ENCODE assay signal across 11 cellular contexts in genomic region chr10:29895436-29895835, GRCh38.
DNase-seq lines count a peak whose midpoint lies in the region; ATAC-seq and TF ChIP-seq lines count a peak whose summit lies in the region.
"Had no signal": no experiment of that assay in that cellular context is flagged by ENCODE, and none has a peak within 500 bp of the region (broad histone marks: within the 10 kb centered on the region; RNA-seq: fewer than 3 reads in every experiment).

No MANE protein-coding gene starts in this region.

- in situ Hi-C loops in KBM-7 (cut with MboI; ENCODE audit: low pct_unique_long_range_greater_than_20kb, low sequenced_read_pairs), result no loop called here

- no peak overlapping the region for H3K23ac ChIP-seq in neuronal stem cell (ENCODE audit: low read depth, low read length, poor library complexity)

- no peak overlapping the region for H3K4me3 Mint-ChIP-seq in CD4-positive, alpha-beta T cell
- H3K4me3 Mint-ChIP-seq: activated B cell treated with CpG ODN at 0.5 μM for 24 hours had no signal

- intact Hi-C loops in CD4-positive, alpha-beta T cell (cut with DNase I, micrococcal nuclease), result no loop called here

- H2BK120ac ChIP-seq in neuronal stem cell (ENCODE audit: low read depth, low read length), result no peak overlapping the region

- no peaks in the 10 kb centered on the region for H3K36me3 Mint-ChIP-seq in CD4-positive, alpha-beta T cell (ENCODE audit: low read depth)

- peaks cover 6% of the 10 kb centered on the region for H3K9me3 Mint-ChIP-seq in CD4-positive, alpha-beta T cell

- H2BK12ac ChIP-seq in neuronal stem cell (ENCODE audit: low read length), result no peak overlapping the region

- H2AK5ac ChIP-seq in neuronal stem cell (ENCODE audit: low read depth, low read length), result no peak overlapping the region

- peak; percentile 86 for DNase-seq in AG04450 (ENCODE audit: low read depth, low spot score)
- peak; percentile 8 for DNase-seq in globus pallidus (ENCODE audit: low spot score)
- DNase-seq in neuronal stem cell (ENCODE audit: low spot score), result peak; percentile 12
- no peak for DNase-seq in KBM-7
- no peak for DNase-seq in activated CD4-positive, alpha-beta T cell treated with anti-CD3 and anti-CD28 coated beads for 4 hours
- DNase-seq in CD4-positive, alpha-beta T cell, result no peak
- DNase-seq: activated B cell treated with CpG ODN at 0.5 μM for 24 hours, NCI-H2081 treated with DMSO at 0.1 percent for 48 hours had no signal

- no peak for ATAC-seq in GM21717 (IDR thresholded peaks at IDR 0.05; ENCODE audit: unreplicated experiment)
- ATAC-seq in CD4-positive, alpha-beta T cell (ENCODE audit: poor library complexity), result no peak

- no peaks in the 10 kb centered on the region for H3K9me3 ChIP-seq in AG04450 (ENCODE audit: control insufficient read depth, insufficient read depth, low read length)
- H3K9me3 ChIP-seq in neuronal stem cell (replicated peaks in 1 of 2; ENCODE audit: control insufficient read depth in 2 of 2, insufficient read depth in 1 of 2, low read depth in 1 of 2, low read length in 2 of 2), result no peaks in the 10 kb centered on the region
- no peaks in the 10 kb centered on the region for H3K9me3 ChIP-seq in CD4-positive, alpha-beta T cell (ENCODE audit: control insufficient read depth, low read length)
- H3K9me3 ChIP-seq: BLaER1 had no signal

- H3K4me2 ChIP-seq in neuronal stem cell (ENCODE audit: insufficient read depth, low read length, poor library complexity, severe bottlenecking), result no peak overlapping the region
- H3K4me2 ChIP-seq: BLaER1 had no signal

- no peaks in the 10 kb centered on the region for H3K4me1 Mint-ChIP-seq in CD4-positive, alpha-beta T cell (ENCODE audit: low read depth)
- H3K4me1 Mint-ChIP-seq: activated B cell treated with CpG ODN at 0.5 μM for 24 hours had no signal

- no peak overlapping the region for H2BK15ac ChIP-seq in neuronal stem cell (ENCODE audit: low read length)

- H3K18ac ChIP-seq in neuronal stem cell (ENCODE audit: low read length), result no peak overlapping the region

- H3K27me3 Mint-ChIP-seq in CD4-positive, alpha-beta T cell, result peaks cover 10% of the 10 kb centered on the region

- H3K4ac ChIP-seq in neuronal stem cell (ENCODE audit: low read length), result no peak overlapping the region

- no peak overlapping the region for H4K8ac ChIP-seq in neuronal stem cell (ENCODE audit: low read depth, low read length)

- H3K27me3 ChIP-seq in AG04450 (ENCODE audit: control insufficient read depth, insufficient read depth, low read length) (no peaks in the 10 kb centered on the region), neuronal stem cell (ENCODE audit: control insufficient read depth in 3 of 3, insufficient read depth in 3 of 3, low read depth in 1 of 3, low read length in 3 of 3) (no peaks in the 10 kb centered on the region)
- H3K27me3 ChIP-seq in CD4-positive, alpha-beta T cell (ENCODE audit: control insufficient read depth, insufficient read depth, low read length), result no peaks in the 10 kb centered on the region
- H3K27me3 ChIP-seq: BLaER1 had no signal

- no peaks in the 10 kb centered on the region for H3K36me3 ChIP-seq in neuronal stem cell (replicated peaks in 1 of 2; ENCODE audit: control insufficient read depth in 2 of 2, insufficient read depth in 2 of 2, low read length in 2 of 2)
- H3K36me3 ChIP-seq: BLaER1 had no signal

- H3K27ac ChIP-seq in AG04450 (ENCODE audit: low read depth, low read length) (peak overlapping the region; percentile 74), neuronal stem cell (replicated peaks; ENCODE audit: low read length) (no peak overlapping the region)
- no peak overlapping the region for H3K27ac ChIP-seq in CD4-positive, alpha-beta T cell (ENCODE audit: low read depth, low read length)
- H3K27ac ChIP-seq: BLaER1 had no signal

- WGBS in neuronal stem cell (ENCODE audit: extremely low coverage in 2 of 2, insufficient read length in 2 of 2, insufficient replicate concordance in 1 of 2), 2 donors, result no CpG with 5 or more reads among the region's 6 CpGs

- TF ChIP-seq CTCF in AG04450 (IDR thresholded peaks at IDR 0.05; ENCODE audit: low read depth, low read length) (no peak), WI38 (IDR thresholded peaks at IDR 0.05; ENCODE audit: low read depth, low read length) (no peak)
- TF ChIP-seq CTCF in CD4-positive, alpha-beta T cell (IDR thresholded peaks at IDR 0.05), result no peak

- H3K79me1 ChIP-seq in neuronal stem cell (ENCODE audit: low read depth, low read length), result no peaks in the 10 kb centered on the region

- CTCF ChIA-PET in AG04450 (lab: Charles Lee), result interaction anchor here (0.6 kb wide), 1 partner anchor 115 kb away, joined by 4 read pairs; no protein-coding TSS in a partner anchor
- CTCF ChIA-PET in CD4-positive, alpha-beta T cell (lab: Charles Lee), result no interaction called here

- H2BK5ac ChIP-seq in neuronal stem cell (ENCODE audit: low read length), result no peak overlapping the region

- H4K91ac ChIP-seq in neuronal stem cell (ENCODE audit: low read depth, low read length, poor library complexity), result no peak overlapping the region

- no peak overlapping the region for H3K4me3 ChIP-seq in AG04450 (ENCODE audit: low read depth, low read length)
- peak overlapping the region; percentile 1; the same call in 1 of the 2 replicates for H3K4me3 ChIP-seq in WI38 (ENCODE audit: low read depth, low read length)
- no peak overlapping the region for H3K4me3 ChIP-seq in neuronal stem cell (ENCODE audit: low read length in 2 of 2)
- H3K4me3 ChIP-seq: BLaER1 had no signal

- H3K27ac Mint-ChIP-seq in CD4-positive, alpha-beta T cell, result no peak overlapping the region
- H3K27ac Mint-ChIP-seq: activated B cell treated with CpG ODN at 0.5 μM for 24 hours had no signal

- H3K4me1 ChIP-seq in neuronal stem cell (ENCODE audit: control insufficient read depth in 2 of 2, insufficient read depth in 1 of 2, low read depth in 1 of 2, low read length in 2 of 2), result peaks cover 0 to 1% of the 10 kb centered on the region in 2 donors
- H3K4me1 ChIP-seq: BLaER1 had no signal

- no peak overlapping the region for H3K14ac ChIP-seq in neuronal stem cell (ENCODE audit: low read length)

- no peak overlapping the region for H3K9ac ChIP-seq in neuronal stem cell (ENCODE audit: low read depth, low read length, poor library complexity)
- H3K9ac ChIP-seq: BLaER1 had no signal

- peak overlapping the region; percentile 63 for H2AFZ ChIP-seq in neuronal stem cell (ENCODE audit: low read length)

- POLR2A ChIA-PET in AG04450 (lab: Yijun Ruan, JAX), result interaction anchor here (0.7 kb wide), 1 partner anchor 53 kb away, joined by 4 read pairs; no protein-coding TSS in a partner anchor
- POLR2A ChIA-PET in CD4-positive, alpha-beta T cell (lab: Charles Lee), result no interaction called here

Comparison
In these comparisons a context has a peak if more than half of its experiments do, and no peak if none do; other contexts are left out.
1. DNase-seq: peak in AG04450 (single experiment), globus pallidus (single experiment) and neuronal stem cell (single experiment); none in KBM-7 (single experiment), activated CD4-positive, alpha-beta T cell treated with anti-CD3 and anti-CD28 coated beads for 4 hours (0 of 2) and CD4-positive, alpha-beta T cell (0 of 10).